Comparison of ENCODE assay signal across 26 cellular contexts in the genomic region with DNA sequence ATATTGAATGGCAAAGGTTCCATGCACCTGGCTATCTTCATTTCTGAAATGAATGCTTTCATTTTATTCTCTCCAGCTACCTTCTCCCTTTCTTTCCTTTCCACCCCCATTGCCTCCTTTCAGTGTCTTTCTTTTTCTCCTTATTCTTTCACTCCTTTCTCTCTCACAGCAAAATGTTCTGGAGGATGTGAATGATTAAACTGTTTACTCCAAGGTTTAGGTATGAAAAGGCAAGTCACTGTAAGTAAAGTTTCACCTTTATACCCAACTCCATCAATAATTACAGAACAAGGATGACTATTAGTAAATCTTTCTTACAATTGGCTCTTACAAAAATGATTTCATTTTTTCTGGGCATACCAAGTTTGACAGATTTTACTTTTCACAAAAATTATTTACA.
"Had no signal": no experiment of that assay in that cellular context is flagged by ENCODE, and none has a peak within 500 bp of the region (broad histone marks: within the 10 kb centered on the region; RNA-seq: fewer than 3 reads in every experiment).

No MANE protein-coding gene starts in this region.

- DNase-seq: activated CD4-positive, alpha-beta memory T cell treated with anti-CD3 and anti-CD28 coated beads for 36 hours; activated CD4-positive, alpha-beta T cell treated with anti-CD3 and anti-CD28 coated beads for 48 hours; activated CD8-positive, alpha-beta memory T cell treated with anti-CD3 and anti-CD28 coated beads, Interleukin-2, amount 50 U/mL, for 4 hours; activated effector memory CD4-positive, alpha-beta T cell treated with anti-CD3 and anti-CD28 coated beads, Interleukin-2, amount 50 U/mL, for 16 hours; activated naive CD4-positive, alpha-beta T cell treated with anti-CD3 and anti-CD28 coated beads for 36 hours; activated naive CD8-positive, alpha-beta T cell treated with anti-CD3 and anti-CD28 coated beads, Interleukin-2, amount 10 ng/mL, durations not matched to agents 7 days and 5 days; activated T-cell treated with anti-CD3 and anti-CD28 coated beads, Interleukin-2, amount 50 U/mL, for 1 hour; brain microvascular endothelial cell; caudate nucleus; foreskin fibroblast; head of caudate nucleus; hippocampal formation; immature natural killer cell; left ventricle myocardium superior; naive thymus-derived CD8-positive, alpha-beta T cell; right lobe of liver; stimulated activated CD4-positive, alpha-beta T cell treated with anti-CD3 and anti-CD28 coated beads, Interleukin-12 subunit alpha, Interleukin-12 subunit beta, amount 100 ng/mL, for 4 hours; stimulated activated CD4-positive, alpha-beta T cell treated with anti-CD3 and anti-CD28 coated beads, Interleukin-4, amount 100 ng/mL, for 24 hours; T-helper 1 cell; upper lobe of left lung had no signal

- H3K4me3 ChIP-seq: ascending aorta, right lobe of liver, thoracic aorta, upper lobe of left lung, vagina had no signal

- H3K27ac ChIP-seq: ascending aorta, brain microvascular endothelial cell, right lobe of liver, thoracic aorta, upper lobe of left lung, vagina, VCaP had no signal

- H3K36me3 ChIP-seq: ascending aorta, brain microvascular endothelial cell, right lobe of liver, thoracic aorta, upper lobe of left lung, vagina had no signal

- FAIRE-seq: endothelial cell of umbilical vein, TTC549 had no signal

- H3K9me3 ChIP-seq: ascending aorta, right lobe of liver, thoracic aorta, upper lobe of left lung, vagina had no signal
